12 cellular contexts compared by ENCODE assay signal in genomic region chr4:73193155-73193554, GRCh38.
A peak's percentile ranks its signal among the peaks of the same experiment; 100 is the strongest.
DNase-seq lines count a peak whose midpoint lies in the region; ATAC-seq lines count a peak whose summit lies in the region.
"Had no signal": no experiment of that assay in that cellular context is flagged by ENCODE, and none has a peak within 500 bp of the region (broad histone marks: within the 10 kb centered on the region; RNA-seq: fewer than 3 reads in every experiment).

No MANE protein-coding gene starts in this region.

- CTCF ChIA-PET in T-cell (lab: Charles Lee): no interaction called here

- H3K4me3 Mint-ChIP-seq in T-cell: no peak overlapping the region

- peak overlapping the region; percentile 3 to 15 for H3K27ac Mint-ChIP-seq in T-cell

- peaks cover 32 to 48% (median 44%) of the 10 kb centered on the region in 3 donors for H3K4me1 Mint-ChIP-seq in T-cell

- H3K27me3 Mint-ChIP-seq in T-cell: no peaks in the 10 kb centered on the region

- POLR2A ChIA-PET in T-cell (lab: Charles Lee): no interaction called here

- H3K9me3 Mint-ChIP-seq in T-cell: no peaks in the 10 kb centered on the region

- ATAC-seq in GM18499 (IDR thresholded peaks at IDR 0.05; ENCODE audit: insufficient read depth, unreplicated experiment) (peak; percentile 81), GM21360 (IDR thresholded peaks at IDR 0.05; ENCODE audit: unreplicated experiment) (peak; percentile 59), HG02981 (IDR thresholded peaks at IDR 0.05; ENCODE audit: unreplicated experiment) (peak; percentile 76), T-cell (replicated peaks in 1 of 4) (no peak)

- peaks cover 20% of the 10 kb centered on the region for H3K36me3 Mint-ChIP-seq in T-cell

- no peak for DNase-seq in T-cell
- DNase-seq in foreskin melanocyte: no peak
- DNase-seq in activated T-cell treated with anti-CD3 and anti-CD28 coated beads, Interleukin-2, amount 50 U/mL, for 1 hour: no peak
- no peak for DNase-seq in NCI-H510A (lab: John Stamatoyannopoulos, UW)
- no peak for DNase-seq in SHP77 (lab: John Stamatoyannopoulos, UW)
- DNase-seq: posterior cingulate gyrus; stimulated activated CD4-positive, alpha-beta T cell treated with anti-CD3 and anti-CD28 coated beads, Interleukin-4, amount 100 ng/mL, for 1 hour; substantia nigra; WERI-Rb-1 had no signal

Comparison
In these comparisons a context has a peak if more than half of its experiments do, and no peak if none do; other contexts are left out.
1. ATAC-seq: peak in GM18499 (single experiment), GM21360 (single experiment) and HG02981 (single experiment); none in T-cell (0 of 4).